In genomic region chr2:36965751-36966369, GRCh38 we compare ENCODE assay signal across 8 cellular contexts. TPM values are rescaled to one million over a fixed set of nuclear protein-coding genes. Genes with fewer than 3 reads are reported as not detected.
A peak's percentile ranks its signal among the peaks of the same experiment; 100 is the strongest.
DNase-seq lines count a peak whose midpoint lies in the region; ATAC-seq and TF ChIP-seq lines count a peak whose summit lies in the region.

No MANE protein-coding gene starts in this region.

- DNase-seq in NCI-H345 (lab: John Stamatoyannopoulos, UW) (peak; percentile 57), NCI-H345 treated with DMSO at 0.1 percent for 48 hours (lab: John Stamatoyannopoulos, UW; ENCODE audit: unreplicated experiment) (no peak), NCI-H226 (peak; percentile 22), fibroblast of pulmonary artery (ENCODE audit: low read depth) (peak; percentile 17), ureter (ENCODE audit: low spot score) (peak; percentile 66)
- peak; percentile 54 for DNase-seq in activated T-cell treated with anti-CD3 and anti-CD28 coated beads, Interleukin-2, amount 50 U/mL, for 48 hours

- peaks cover 27 to 30% of the 10 kb centered on the region in 2 experiments for H3K4me1 ChIP-seq in neutrophil (ENCODE audit: control insufficient read depth in 1 of 2, insufficient read depth in 1 of 2, low read depth in 1 of 2, low read length in 1 of 2)

- H3K27ac ChIP-seq in neutrophil, result peak overlapping the region; percentile 93

- TF ChIP-seq CTCF in fibroblast of pulmonary artery (IDR thresholded peaks at IDR 0.05; ENCODE audit: low read length, missing control alignments), result no peak
- no peak for TF ChIP-seq CTCF in neutrophil (IDR thresholded peaks at IDR 0.05)

- H3K9me3 ChIP-seq in neutrophil, result no peaks in the 10 kb centered on the region

- no peaks in the 10 kb centered on the region for H3K36me3 ChIP-seq in neutrophil

- peak overlapping the region; percentile 92 for H3K4me3 ChIP-seq in fibroblast of pulmonary artery (replicated peaks; ENCODE audit: low read depth, low read length)
- H3K4me3 ChIP-seq in neutrophil (ENCODE audit: low read depth in 1 of 2, low read length in 1 of 2), result peak overlapping the region; percentile 80 to 81

- H3K27me3 ChIP-seq in neutrophil, result no peaks in the 10 kb centered on the region

- ATAC-seq in HG02870 (IDR thresholded peaks at IDR 0.05; ENCODE audit: unreplicated experiment), result peak; percentile 30

RNA-seq across cellular contexts. Expression of gene STRN, which starts 0.5 kb away (rescaled TPM):
- 26.7 TPM for total RNA-seq in ureter
